1 cellular context compared by ENCODE assay signal in genomic region chr6:35607517-35608233, GRCh38.
TF ChIP-seq lines count a peak whose summit lies in the region.

No MANE protein-coding gene starts in this region.

TF ChIP-seq in SK-N-SH, 30 proteins besides CTCF, POLR2A, EP300 and RAD21 (continued from another document):
- TF ChIP-seq REST (IDR thresholded peaks at IDR 0.05; ENCODE audit: low read depth, low read length): no peak
- TF ChIP-seq IRF3 (IDR thresholded peaks at IDR 0.05; ENCODE audit: low read depth, low read length): no peak
- TF ChIP-seq PBX3 (IDR thresholded peaks at IDR 0.05): no peak
- no peak for TF ChIP-seq EZH2phosphoT487 (IDR thresholded peaks at IDR 0.05; ENCODE audit: borderline replicate concordance, low read depth)
- TF ChIP-seq TAF1 (IDR thresholded peaks at IDR 0.05; ENCODE audit: borderline replicate concordance, low read depth, low read length): no peak
- TF ChIP-seq RFX5 (IDR thresholded peaks at IDR 0.05; ENCODE audit: low read length): no peak
- TF ChIP-seq FOXM1 (IDR thresholded peaks at IDR 0.05; ENCODE audit: low read depth): no peak
- TF ChIP-seq POLR2AphosphoS5 (IDR thresholded peaks at IDR 0.05; ENCODE audit: low read depth, low read length): no peak
- no peak for TF ChIP-seq RCOR1 (IDR thresholded peaks at IDR 0.05; ENCODE audit: low read length)
- no peak for TF ChIP-seq GABPA (IDR thresholded peaks at IDR 0.05; ENCODE audit: low read depth)
